ENCODE assay signal across 10 cellular contexts in genomic region chr9:109329274-109330258, GRCh38. TPM values are rescaled to one million over a fixed set of nuclear protein-coding genes. Genes with fewer than 3 reads are reported as not detected.
DNase-seq lines count a peak whose midpoint lies in the region; ATAC-seq, FAIRE-seq and TF ChIP-seq lines count a peak whose summit lies in the region.
"Had no signal": no experiment of that assay in that cellular context is flagged by ENCODE, and none has a peak within 500 bp of the region (broad histone marks: within the 10 kb centered on the region; RNA-seq: fewer than 3 reads in every experiment).

No MANE protein-coding gene starts in this region.

- TF ChIP-seq RAD21 in H1 (IDR thresholded peaks at IDR 0.05 in 1 of 2, conservative IDR thresholded peaks at IDR 0.05 in 1 of 2; ENCODE audit: low read depth in 2 of 2, low read length in 2 of 2), result no peak

- no peak overlapping the region for H4K8ac ChIP-seq in H1 (ENCODE audit: extremely low read depth, insufficient read depth, low read length)

- 82% methylated on average over 20 of the region's 21 CpGs; no CpG with 5 or more reads in 1 of the 2 experiments for WGBS in H1 (ENCODE audit: extremely low coverage in 1 of 2, insufficient coverage in 1 of 2, insufficient read length in 1 of 2, insufficient replicate concordance in 2 of 2, low coverage in 1 of 2, low lambda C conversion rate in 2 of 2, missing lambda C conversion rate in 1 of 2), 2 experiments

- H3K9me3 Mint-ChIP-seq in natural killer cell treated with Interleukin-12 subunit alpha and Interleukin-12 subunit beta and Interleukin-15 and Interleukin-18, amount 100 ng/mL, for 72 hours, result no peaks in the 10 kb centered on the region

- H3K27me3 ChIP-seq in MG63 (no peaks in the 10 kb centered on the region), H1 (replicated peaks in 1 of 4; ENCODE audit: control insufficient read depth in 3 of 4, extremely low read depth in 1 of 4, insufficient read depth in 3 of 4, low read length in 3 of 4) (no peaks in the 10 kb centered on the region)

- no peak overlapping the region for H2AK5ac ChIP-seq in H1 (ENCODE audit: low read depth, low read length)

- no peak overlapping the region for H3K27ac Mint-ChIP-seq in natural killer cell treated with Interleukin-12 subunit alpha and Interleukin-12 subunit beta and Interleukin-15 and Interleukin-18, amount 100 ng/mL, for 72 hours
- H3K27ac Mint-ChIP-seq: activated naive CD8-positive, alpha-beta T cell had no signal

- no peak overlapping the region for H3K4me3 ChIP-seq in MG63
- H3K4me3 ChIP-seq in H1 (ENCODE audit: extremely low read depth in 1 of 4, insufficient read depth in 2 of 4, low read depth in 3 of 4, low read length in 4 of 4), result no peak overlapping the region

- H4K5ac ChIP-seq in H1 (ENCODE audit: insufficient read length, low read depth, low read length), result no peak overlapping the region

- no peaks in the 10 kb centered on the region for H3K36me3 Mint-ChIP-seq in natural killer cell treated with Interleukin-12 subunit alpha and Interleukin-12 subunit beta and Interleukin-15 and Interleukin-18, amount 100 ng/mL, for 72 hours
- H3K36me3 Mint-ChIP-seq: activated naive CD8-positive, alpha-beta T cell had no signal

- no peak overlapping the region for H2BK15ac ChIP-seq in H1 (ENCODE audit: low read length)

- no peak overlapping the region for H3K4me3 Mint-ChIP-seq in natural killer cell treated with Interleukin-12 subunit alpha and Interleukin-12 subunit beta and Interleukin-15 and Interleukin-18, amount 100 ng/mL, for 72 hours
- H3K4me3 Mint-ChIP-seq: activated naive CD8-positive, alpha-beta T cell; naive thymus-derived CD8-positive, alpha-beta T cell had no signal

- no peak overlapping the region for H3K14ac ChIP-seq in H1 (ENCODE audit: insufficient read length)

- H3K23me2 ChIP-seq in H1 (ENCODE audit: low read depth, low read length), result no peaks in the 10 kb centered on the region

- H3K4ac ChIP-seq in H1 (replicated peaks; ENCODE audit: insufficient read length, low read depth, low read length), result no peak overlapping the region

- no peak overlapping the region for H2BK120ac ChIP-seq in H1 (replicated peaks; ENCODE audit: low read depth, low read length)

- no peak for TF ChIP-seq EP300 in H1 (IDR thresholded peaks at IDR 0.05; ENCODE audit: borderline replicate concordance in 1 of 2, low read depth in 2 of 2, low read length in 2 of 2)

- H2BK12ac ChIP-seq in H1 (ENCODE audit: low read depth, low read length), result 0 out of 2 replicates have a peak overlapping the region, but pooled peaks have one; percentile 54

- no peak overlapping the region for H3K4me2 ChIP-seq in H1 (ENCODE audit: insufficient read depth in 1 of 2, low read depth in 2 of 2, low read length in 2 of 2)

- no peaks in the 10 kb centered on the region for H4K20me1 ChIP-seq in H1 (replicated peaks in 1 of 2; ENCODE audit: control insufficient read depth in 1 of 2, insufficient read depth in 2 of 2, low read length in 2 of 2)

- H3K9ac ChIP-seq in H1 (replicated peaks in 1 of 4; ENCODE audit: extremely low read depth in 1 of 4, low read depth in 3 of 4, low read length in 3 of 4), result no peak overlapping the region

- peak overlapping the region; percentile 9; the same call in 1 of the 2 replicates for H3K18ac ChIP-seq in H1 (ENCODE audit: extremely low read depth, low read length)

- H4K91ac ChIP-seq in H1 (replicated peaks; ENCODE audit: insufficient read length, low read length), result no peak overlapping the region

- no peak for ATAC-seq in GM19035 (IDR thresholded peaks at IDR 0.05; ENCODE audit: unreplicated experiment)
- no peak for ATAC-seq in natural killer cell treated with Interleukin-12 subunit alpha and Interleukin-12 subunit beta and Interleukin-15 and Interleukin-18, amount 100 ng/mL, for 72 hours
- ATAC-seq: naive thymus-derived CD8-positive, alpha-beta T cell had no signal

- CTCF ChIA-PET in H1 (lab: Charles Lee; ENCODE audit: partially characterized antibody), result interaction anchor here (0.7 to 4.3 kb wide), 12 partner anchors 13 to 456 kb away, joined by 3 to 21 read pairs (median 4); no protein-coding TSS in a partner anchor

- H2BK20ac ChIP-seq in H1 (ENCODE audit: low read length), result no peak overlapping the region

- POLR2A ChIA-PET in H1 (lab: Charles Lee; ENCODE audit: partially characterized antibody), result interaction anchor here (1.3 to 1.6 kb wide), 2 partner anchors 13 to 123 kb away, joined by 3 to 4 read pairs; no protein-coding TSS in a partner anchor

- peaks cover 0 to 4% (median 0%) of the 10 kb centered on the region in 4 experiments; a peak in 2 of 7 replicates for H3K4me1 ChIP-seq in H1 (replicated peaks in 1 of 4; ENCODE audit: control insufficient read depth in 3 of 4, insufficient read depth in 4 of 4, low read length in 3 of 4)

- no peaks in the 10 kb centered on the region for H3K36me3 ChIP-seq in MG63
- H3K36me3 ChIP-seq in H1 (ENCODE audit: control insufficient read depth in 2 of 4, insufficient read depth in 4 of 4, low read length in 3 of 4), result no peaks in the 10 kb centered on the region

- no peak for TF ChIP-seq CTCF in H1 (IDR thresholded peaks at IDR 0.05; ENCODE audit: control extremely low read depth in 1 of 3, insufficient read depth in 1 of 3, low read depth in 1 of 3, low read length in 3 of 3)

- H3K4me1 Mint-ChIP-seq in natural killer cell treated with Interleukin-12 subunit alpha and Interleukin-12 subunit beta and Interleukin-15 and Interleukin-18, amount 100 ng/mL, for 72 hours (ENCODE audit: low read depth in 2 of 2), result no peaks in the 10 kb centered on the region

- no peak overlapping the region for H2BK5ac ChIP-seq in H1 (ENCODE audit: low read depth, low read length)

- no peaks in the 10 kb centered on the region for H3K79me2 ChIP-seq in H1 (ENCODE audit: control insufficient read depth in 1 of 2, insufficient read depth in 2 of 2, low read length in 2 of 2)

- TF ChIP-seq POLR2A in H1 (IDR thresholded peaks at IDR 0.05; ENCODE audit: control extremely low read depth in 1 of 2, low read depth in 2 of 2, low read length in 2 of 2), result no peak

- no peak overlapping the region for H3K27ac ChIP-seq in H1 (ENCODE audit: low read depth, low read length)

- H3K56ac ChIP-seq in H1 (replicated peaks; ENCODE audit: insufficient read length, low read depth, low read length), result no peak overlapping the region

- peaks cover 12 to 39% of the 10 kb centered on the region in 2 donors for H3K27me3 Mint-ChIP-seq in natural killer cell treated with Interleukin-12 subunit alpha and Interleukin-12 subunit beta and Interleukin-15 and Interleukin-18, amount 100 ng/mL, for 72 hours

- H3K9me3 ChIP-seq in MG63 (no peaks in the 10 kb centered on the region), H1 (ENCODE audit: insufficient read depth in 2 of 2, low read depth in 1 of 2, low read length in 1 of 2) (no peaks in the 10 kb centered on the region)

- peak overlapping the region; percentile 86 for H2AFZ ChIP-seq in H1 (ENCODE audit: low read length)

- FAIRE-seq in H1 (lab: Jason Lieb, UNC), result no peak

- DNase-seq in AG08395 (ENCODE audit: low spot score), result peak; percentile 55
- peak; percentile 76 for DNase-seq in MG63
- no peak for DNase-seq in H1 (ENCODE audit: low read depth in 1 of 2, low spot score in 2 of 2)
- peak; percentile 70 for DNase-seq in mucosa of gallbladder (ENCODE audit: low spot score)
- no peak for DNase-seq in activated gamma-delta T cell treated with Interleukin-2 at 50 U/mL for 16 hours
- DNase-seq in stimulated activated CD4-positive, alpha-beta T cell treated with anti-CD3 and anti-CD28 coated beads, Interleukin-12 subunit alpha, Interleukin-12 subunit beta, amount 100 ng/mL, for 4 hours, result no peak
- no peak for DNase-seq in natural killer cell treated with Interleukin-12 subunit alpha and Interleukin-12 subunit beta and Interleukin-15 and Interleukin-18, amount 100 ng/mL, for 72 hours (ENCODE audit: low spot score)
- DNase-seq: naive thymus-derived CD8-positive, alpha-beta T cell had no signal

- H3K23ac ChIP-seq in H1 (ENCODE audit: insufficient read length), result no peak overlapping the region

- no peaks in the 10 kb centered on the region for H3K79me1 ChIP-seq in H1 (ENCODE audit: low read depth, low read length)

TF ChIP-seq in H1, 55 proteins besides CTCF, POLR2A, EP300 and RAD21 (continues in another document):
- TF ChIP-seq YY1 (IDR thresholded peaks at IDR 0.05; ENCODE audit: low read depth, low read length) (no peak), HDAC6 (IDR thresholded peaks at IDR 0.05; ENCODE audit: low read depth, low read length) (no peak), E2F6 (IDR thresholded peaks at IDR 0.05) (no peak), SIX5 (IDR thresholded peaks at IDR 0.05; ENCODE audit: low read depth, low read length) (no peak), ASH2L (IDR thresholded peaks at IDR 0.05; ENCODE audit: low read length) (no peak), PHF8 (conservative IDR thresholded peaks at IDR 0.05; ENCODE audit: low read depth, low read length) (no peak), POU5F1 (IDR thresholded peaks at IDR 0.05; ENCODE audit: low read depth, low read length) (no peak), CBX5 (IDR thresholded peaks at IDR 0.05; ENCODE audit: low read depth, low read length) (no peak), RNF2 (IDR thresholded peaks at IDR 0.05; ENCODE audit: borderline replicate concordance, low read depth, low read length, missing control alignments, poor library complexity, severe bottlenecking) (no peak)
- TF ChIP-seq, protein P1, sequence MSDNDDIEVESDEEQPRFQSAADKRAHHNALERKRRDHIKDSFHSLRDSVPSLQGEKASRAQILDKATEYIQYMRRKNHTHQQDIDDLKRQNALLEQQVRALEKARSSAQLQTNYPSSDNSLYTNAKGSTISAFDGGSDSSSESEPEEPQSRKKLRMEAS (IDR thresholded peaks at IDR 0.05), result no peak

RNA-seq across cellular contexts. Expression of gene EPB41L4B, which starts 8.7 kb away (rescaled TPM):
- total RNA-seq in MG63 (2014; rRNA removed; shearing (Covaris generic); ENCODE audit: low replicate concordance), result 2.0 and 3.1 TPM in 2 replicates
- total RNA-seq in H1 (2021; fragmentation: NEBNext Ultra II Directional; extraction: Animal tissue kit (Norgen Biotek cat#: 25700)), result 23.7 and 25.0 TPM in 2 replicates
- 7.7 and 11.9 TPM in 2 replicates for polyA plus RNA-seq in H1 (2011; rRNA removed)
- 15.5 TPM for polyA plus RNA-seq in H1 (2011; cell fraction: cytosol; rRNA removed)
- polyA plus RNA-seq in H1 (2011; cell fraction: nucleus; rRNA removed), result 10.2 TPM
- 12.9 to 21.5 TPM (median 14.9 TPM) in 4 replicates for polyA plus RNA-seq in H1 (2012, experiment 1 of 2)
- polyA plus RNA-seq in H1 (2012, experiment 2 of 2), result 3.3 TPM
- 15.4 TPM for polyA plus RNA-seq in H1 (2013, experiment 1 of 2)
- polyA plus RNA-seq in H1 (2013, experiment 2 of 2), result 15.1 TPM
- 21.2 and 23.6 TPM in 2 replicates for polyA minus RNA-seq in H1 (2011; rRNA and poly(A)+ RNA removed)
- polyA minus RNA-seq in H1 (2011; cell fraction: cytosol; rRNA and poly(A)+ RNA removed), result 14.4 TPM
- 18.4 TPM for polyA minus RNA-seq in H1 (2011; cell fraction: nucleus; rRNA and poly(A)+ RNA removed)
- 31.1 TPM for total RNA-seq in mucosa of gallbladder
- total RNA-seq in natural killer cell treated with Interleukin-12 subunit alpha and Interleukin-12 subunit beta and Interleukin-15 and Interleukin-18, amount 100 ng/mL, for 72 hours, result under 1 TPM in 1 of 2 donors, not detected in 1; 0.14 TPM
- total RNA-seq: naive thymus-derived CD8-positive, alpha-beta T cell had no signal
- polyA plus RNA-seq: naive thymus-derived CD8-positive, alpha-beta T cell had no signal

Comparison
In these comparisons a context has a peak if more than half of its experiments do, and no peak if none do; other contexts are left out.
1. DNase-seq: peak in AG08395 (single experiment), MG63 (single experiment) and mucosa of gallbladder (single experiment); none in H1 (0 of 2), activated gamma-delta T cell treated with Interleukin-2 at 50 U/mL for 16 hours (single experiment), stimulated activated CD4-positive, alpha-beta T cell treated with anti-CD3 and anti-CD28 coated beads, Interleukin-12 subunit alpha, Interleukin-12 subunit beta, amount 100 ng/mL, for 4 hours (single experiment) and natural killer cell treated with Interleukin-12 subunit alpha and Interleukin-12 subunit beta and Interleukin-15 and Interleukin-18, amount 100 ng/mL, for 72 hours (single experiment).